10 cellular contexts compared by ENCODE assay signal in genomic region chr6:10555625-10556309, GRCh38. TPM values are rescaled to one million over a fixed set of nuclear protein-coding genes. Genes with fewer than 3 reads are reported as not detected.
DNase-seq lines count a peak whose midpoint lies in the region; TF ChIP-seq lines count a peak whose summit lies in the region.
"Had no signal": no experiment of that assay in that cellular context is flagged by ENCODE, and none has a peak within 500 bp of the region (broad histone marks: within the 10 kb centered on the region; RNA-seq: fewer than 3 reads in every experiment).

No MANE protein-coding gene starts in this region.

- DNase-seq in DMS 273 (lab: John Stamatoyannopoulos, UW; ENCODE audit: unreplicated experiment) (peak; percentile 83), NCI-H2227 (lab: John Stamatoyannopoulos, UW; ENCODE audit: unreplicated experiment) (peak; percentile 85), choroid plexus epithelial cell (ENCODE audit: low read depth) (peak; percentile 26), kidney epithelial cell (ENCODE audit: low read depth) (no peak), stromal cell of bone marrow (ENCODE audit: low read depth) (peak; percentile 11), amniotic stem cell (lab: John Stamatoyannopoulos, UW) (no peak), HK-2 (ENCODE audit: unreplicated experiment) (no peak)
- DNase-seq in activated T-helper 1 cell treated with anti-CD3 and anti-CD28 coated beads, Interleukin-12 subunit alpha, Interleukin-12 subunit beta, Interleukin-2, Interleukin-4 antibody, amounts not matched to agents 30 ng/mL and 10 ng/mL and 1 ng/mL, durations not matched to agents 14 hours and 24 hours and 36 hours (ENCODE audit: low spot score), result no peak

- TF ChIP-seq CTCF in choroid plexus epithelial cell (conservative IDR thresholded peaks at IDR 0.05; ENCODE audit: low read depth, low read length) (no peak), kidney epithelial cell (IDR thresholded peaks at IDR 0.05; ENCODE audit: insufficient read depth, low read length, poor library complexity, severe bottlenecking) (no peak)

- H3K4me3 ChIP-seq in choroid plexus epithelial cell (ENCODE audit: low read depth, low read length) (peak overlapping the region; percentile 43), kidney epithelial cell (ENCODE audit: low read depth, low read length) (peak overlapping the region; percentile 32)
- H3K4me3 ChIP-seq: GM12878 had no signal

- H3K36me3 ChIP-seq in kidney epithelial cell (ENCODE audit: control insufficient read depth, insufficient read depth, low read length), result no peaks in the 10 kb centered on the region

- intact Hi-C loops in activated T-helper 1 cell treated with anti-CD3 and anti-CD28 coated beads, Interleukin-12 subunit alpha, Interleukin-12 subunit beta, Interleukin-2, Interleukin-4 antibody, amounts not matched to agents 30 ng/mL and 10 ng/mL and 1 ng/mL, durations not matched to agents 14 hours and 24 hours and 36 hours (cut with micrococcal nuclease), result no loop called here

- H3K9me3 Mint-ChIP-seq in activated T-helper 1 cell treated with anti-CD3 and anti-CD28 coated beads, Interleukin-12 subunit alpha, Interleukin-12 subunit beta, Interleukin-2, Interleukin-4 antibody, amounts not matched to agents 30 ng/mL and 10 ng/mL and 1 ng/mL, durations not matched to agents 14 hours and 24 hours and 36 hours, result no peaks in the 10 kb centered on the region
- H3K9me3 Mint-ChIP-seq: activated naive CD4-positive, alpha-beta T cell treated with anti-CD3 and anti-CD28 coated beads, Interleukin-2, amount 50 U/mL, for 24 hours had no signal

- no peak overlapping the region for H3K27ac Mint-ChIP-seq in activated T-helper 1 cell treated with anti-CD3 and anti-CD28 coated beads, Interleukin-12 subunit alpha, Interleukin-12 subunit beta, Interleukin-2, Interleukin-4 antibody, amounts not matched to agents 30 ng/mL and 10 ng/mL and 1 ng/mL, durations not matched to agents 14 hours and 24 hours and 36 hours
- H3K27ac Mint-ChIP-seq: activated naive CD4-positive, alpha-beta T cell treated with anti-CD3 and anti-CD28 coated beads, Interleukin-2, amount 50 U/mL, for 24 hours had no signal

- H3K4me1 Mint-ChIP-seq in activated T-helper 1 cell treated with anti-CD3 and anti-CD28 coated beads, Interleukin-12 subunit alpha, Interleukin-12 subunit beta, Interleukin-2, Interleukin-4 antibody, amounts not matched to agents 30 ng/mL and 10 ng/mL and 1 ng/mL, durations not matched to agents 14 hours and 24 hours and 36 hours (ENCODE audit: low read depth), result no peaks in the 10 kb centered on the region
- H3K4me1 Mint-ChIP-seq: activated naive CD4-positive, alpha-beta T cell treated with anti-CD3 and anti-CD28 coated beads, Interleukin-2, amount 50 U/mL, for 24 hours had no signal

- no peaks in the 10 kb centered on the region for H3K27me3 Mint-ChIP-seq in activated T-helper 1 cell treated with anti-CD3 and anti-CD28 coated beads, Interleukin-12 subunit alpha, Interleukin-12 subunit beta, Interleukin-2, Interleukin-4 antibody, amounts not matched to agents 30 ng/mL and 10 ng/mL and 1 ng/mL, durations not matched to agents 14 hours and 24 hours and 36 hours (ENCODE audit: insufficient read depth)
- H3K27me3 Mint-ChIP-seq: activated naive CD4-positive, alpha-beta T cell treated with anti-CD3 and anti-CD28 coated beads, Interleukin-2, amount 50 U/mL, for 24 hours had no signal

- H3K36me3 Mint-ChIP-seq in activated T-helper 1 cell treated with anti-CD3 and anti-CD28 coated beads, Interleukin-12 subunit alpha, Interleukin-12 subunit beta, Interleukin-2, Interleukin-4 antibody, amounts not matched to agents 30 ng/mL and 10 ng/mL and 1 ng/mL, durations not matched to agents 14 hours and 24 hours and 36 hours (ENCODE audit: low read depth), result peaks cover 3% of the 10 kb centered on the region

- H3K4me3 Mint-ChIP-seq in activated T-helper 1 cell treated with anti-CD3 and anti-CD28 coated beads, Interleukin-12 subunit alpha, Interleukin-12 subunit beta, Interleukin-2, Interleukin-4 antibody, amounts not matched to agents 30 ng/mL and 10 ng/mL and 1 ng/mL, durations not matched to agents 14 hours and 24 hours and 36 hours, result no peak overlapping the region
- H3K4me3 Mint-ChIP-seq: activated naive CD4-positive, alpha-beta T cell treated with anti-CD3 and anti-CD28 coated beads, Interleukin-2, amount 50 U/mL, for 24 hours had no signal

- H3K27me3 ChIP-seq in kidney epithelial cell (ENCODE audit: control insufficient read depth, insufficient read depth, low read length), result no peaks in the 10 kb centered on the region

RNA-seq across cellular contexts. Expression of gene GCNT2, which starts 34.6 kb away (rescaled TPM):
- total RNA-seq in kidney epithelial cell, result 6.5 and 7.3 TPM in 2 replicates
- 2.0 and 3.0 TPM in 2 replicates for total RNA-seq in activated T-helper 1 cell treated with anti-CD3 and anti-CD28 coated beads, Interleukin-12 subunit alpha, Interleukin-12 subunit beta, Interleukin-2, Interleukin-4 antibody, amounts not matched to agents 30 ng/mL and 10 ng/mL and 1 ng/mL, durations not matched to agents 14 hours and 24 hours and 36 hours

Comparison
In these comparisons a context has a peak if more than half of its experiments do, and no peak if none do; other contexts are left out.
1. DNase-seq: peak in DMS 273 (single experiment), NCI-H2227 (single experiment), choroid plexus epithelial cell (single experiment) and stromal cell of bone marrow (single experiment); none in kidney epithelial cell (single experiment), amniotic stem cell (single experiment), activated T-helper 1 cell treated with anti-CD3 and anti-CD28 coated beads, Interleukin-12 subunit alpha, Interleukin-12 subunit beta, Interleukin-2, Interleukin-4 antibody, amounts not matched to agents 30 ng/mL and 10 ng/mL and 1 ng/mL, durations not matched to agents 14 hours and 24 hours and 36 hours (single experiment) and HK-2 (single experiment).